8 cellular contexts compared by ENCODE assay signal in genomic region chr5:14871573-14872069, GRCh38. TPM values are rescaled to one million over a fixed set of nuclear protein-coding genes. Genes with fewer than 3 reads are reported as not detected.
A peak's percentile ranks its signal among the peaks of the same experiment; 100 is the strongest.
DNase-seq lines count a peak whose midpoint lies in the region; ATAC-seq and FAIRE-seq lines count a peak whose summit lies in the region.

TSS of gene ANKH (minus strand) at chr5:14871778. CDS start at chr5:14871447, 331 bp downstream.

- peak; percentile 88 for ATAC-seq in GM21737 (IDR thresholded peaks at IDR 0.05; ENCODE audit: unreplicated experiment)

- FAIRE-seq in frontal cortex (lab: Jason Lieb, UNC): no peak

- peak; percentile 78 for DNase-seq in ELF-1 (ENCODE audit: low read depth, low spot score)
- DNase-seq in KG1 (lab: John Stamatoyannopoulos, UW): peak; percentile 33
- DNase-seq in SHP77 (lab: John Stamatoyannopoulos, UW): peak; percentile 84 to 92
- DNase-seq in activated naive CD4-positive, alpha-beta T cell treated with Interleukin-2 at 50 U/mL for 16 hours: peak; percentile 85
- peak; percentile 81 to 87 for DNase-seq in frontal cortex (ENCODE audit: low spot score in 2 of 2)
- peak in 54 of 56 donors; percentile 12 to 89 (median 68) for DNase-seq in nucleus accumbens (lab: John Stamatoyannopoulos, UW)
- DNase-seq in substantia nigra (lab: John Stamatoyannopoulos, UW): peak in 46 of 49 donors; percentile 24 to 87 (median 67)

- H3K27ac ChIP-seq in substantia nigra (ENCODE audit: low read depth, low read length, poor library complexity, severe bottlenecking): peak within 1 kb of the TSS; percentile 82

RNA-seq across cellular contexts. Expression of gene ANKH, which starts in this region (rescaled TPM):
- 62.8 TPM for total RNA-seq in frontal cortex

Comparison
In these comparisons a context has a peak if more than half of its experiments do, and no peak if none do; other contexts are left out.
1. Peak in every context shown above with its lines: DNase-seq, ATAC-seq and H3K27ac ChIP-seq.
2. DNase-seq: peak in every context shown above with its lines; median percentile 88 in SHP77; 85 in activated naive CD4-positive, alpha-beta T cell treated with Interleukin-2 at 50 U/mL for 16 hours; 84 in frontal cortex; 78 in ELF-1; 68 in nucleus accumbens; 67 in substantia nigra; 33 in KG1.